ENCODE assay signal across 9 cellular contexts in genomic region chr7:137656850-137657232, GRCh38.
DNase-seq lines count a peak whose midpoint lies in the region; ATAC-seq and TF ChIP-seq lines count a peak whose summit lies in the region.
"Had no signal": no experiment of that assay in that cellular context is flagged by ENCODE, and none has a peak within 500 bp of the region (broad histone marks: within the 10 kb centered on the region; RNA-seq: fewer than 3 reads in every experiment).

No MANE protein-coding gene starts in this region.

- H3K4me3 ChIP-seq in BLaER1 (no peak overlapping the region), HCT116 (replicated peaks in 1 of 2; ENCODE audit: low read depth in 1 of 2, low read length in 2 of 2) (no peak overlapping the region), skeletal muscle satellite cell (ENCODE audit: low read length) (no peak overlapping the region)
- H3K4me3 ChIP-seq: Peyer's patch had no signal

- TF ChIP-seq RAD21 in HCT116 (IDR thresholded peaks at IDR 0.05; ENCODE audit: low read depth) = no peak

- DNase-seq in HCT116 (ENCODE audit: low read depth, low spot score) (no peak), fibroblast of gingiva (ENCODE audit: low read depth) (peak; percentile 14), glutamatergic neuron (no peak), occipital lobe (lab: John Stamatoyannopoulos, UW) (no peak)

- intact Hi-C loops in HCT116 (cut with micrococcal nuclease) = loop anchor here (1.0 to 2.0 kb wide), 3 partner anchors 242 to 352 kb away; no protein-coding TSS in a partner anchor

- peaks cover 5% of the 10 kb centered on the region for H3K4me1 Mint-ChIP-seq in glutamatergic neuron (ENCODE audit: low read depth, unreplicated experiment)

- no peaks in the 10 kb centered on the region for H3K9me3 ChIP-seq in BLaER1
- no peaks in the 10 kb centered on the region for H3K9me3 ChIP-seq in HCT116 (ENCODE audit: control insufficient read depth in 1 of 2, insufficient read depth in 1 of 2, low read depth in 1 of 2, low read length in 2 of 2)
- no peaks in the 10 kb centered on the region for H3K9me3 ChIP-seq in skeletal muscle satellite cell (replicated peaks; ENCODE audit: low read length)
- H3K9me3 ChIP-seq: Peyer's patch had no signal

- no peaks in the 10 kb centered on the region for H3K9me3 Mint-ChIP-seq in glutamatergic neuron (ENCODE audit: unreplicated experiment)

- RAD21 ChIA-PET in HCT116 (lab: Charles Lee; ENCODE audit: low non-redundant PET in 1 of 2, low total read pairs in 2 of 2, uncharacterized antibody in 2 of 2, unreplicated experiment in 2 of 2) = interaction anchor here in 1 of 2 experiments (0.6 kb wide), 1 partner anchor 204 kb away, joined by 3 read pairs; no protein-coding TSS in a partner anchor

- no peak for TF ChIP-seq CTCF in HCT116 (IDR thresholded peaks at IDR 0.05 in 2 of 3, conservative IDR thresholded peaks at IDR 0.05 in 1 of 3; ENCODE audit: borderline replicate concordance in 1 of 3, insufficient read depth in 1 of 3, low read depth in 2 of 3, low read length in 2 of 3)
- TF ChIP-seq CTCF in glutamatergic neuron (IDR thresholded peaks at IDR 0.05; ENCODE audit: partially characterized antibody, unreplicated experiment) = no peak

- H2AFZ ChIP-seq in HCT116 (ENCODE audit: low read depth, low read length, poor library complexity, severe bottlenecking) = peak overlapping the region; percentile 1

- ATAC-seq in HCT116 (no peak), GM21515 (IDR thresholded peaks at IDR 0.05; ENCODE audit: unreplicated experiment) (no peak)

- H3K9ac ChIP-seq in BLaER1 (no peak overlapping the region), HCT116 (ENCODE audit: low read length) (no peak overlapping the region), skeletal muscle satellite cell (ENCODE audit: low read depth, low read length) (peak overlapping the region; percentile 78)
- H3K9ac ChIP-seq: KMS-11 had no signal

- no TSS peak for BruUV-seq in HCT116 (replicated peaks; lab: Mats Ljungman, UMichigan)

- TF ChIP-seq POLR2A in HCT116 (IDR thresholded peaks at IDR 0.05; ENCODE audit: borderline replicate concordance, extremely low read depth, insufficient read depth, insufficient read length) = no peak

- H4K20me1 ChIP-seq in BLaER1 (no peaks in the 10 kb centered on the region), HCT116 (ENCODE audit: insufficient read depth) (no peaks in the 10 kb centered on the region)

- no peaks in the 10 kb centered on the region for H3K79me2 ChIP-seq in HCT116 (ENCODE audit: insufficient read depth, low read length)

- H3K36me3 ChIP-seq in BLaER1 = no peaks in the 10 kb centered on the region
- no peaks in the 10 kb centered on the region for H3K36me3 ChIP-seq in HCT116 (ENCODE audit: control insufficient read depth in 1 of 2, insufficient read depth in 2 of 2, low read length in 2 of 2)
- H3K36me3 ChIP-seq in skeletal muscle satellite cell (ENCODE audit: insufficient read depth, low read length) = peaks cover 14% of the 10 kb centered on the region
- H3K36me3 ChIP-seq: Peyer's patch had no signal

- H3K4me2 ChIP-seq in BLaER1 (peak overlapping the region; percentile 33), HCT116 (ENCODE audit: low read length) (no peak overlapping the region), skeletal muscle satellite cell (ENCODE audit: low read length) (peak overlapping the region; percentile 28)
- H3K4me2 ChIP-seq: KMS-11 had no signal

- POLR2A ChIA-PET in HCT116 (lab: Charles Lee) = no interaction called here

- H3K27ac ChIP-seq in BLaER1 (no peak overlapping the region), HCT116 (ENCODE audit: low read depth, low read length) (no peak overlapping the region)
- H3K27ac ChIP-seq: KMS-11, Peyer's patch had no signal

- H3K36me3 Mint-ChIP-seq in glutamatergic neuron (ENCODE audit: unreplicated experiment) = no peaks in the 10 kb centered on the region

- H3K4me3 Mint-ChIP-seq in glutamatergic neuron (ENCODE audit: unreplicated experiment) = no peak overlapping the region

- no peaks in the 10 kb centered on the region for H3K9me2 ChIP-seq in HCT116 (ENCODE audit: insufficient read depth)

- H3K27me3 Mint-ChIP-seq in glutamatergic neuron (ENCODE audit: unreplicated experiment) = no peaks in the 10 kb centered on the region

- CTCF ChIA-PET in HCT116 (lab: Charles Lee) = interaction anchor here (0.8 to 1.6 kb wide), 11 partner anchors 11 to 358 kb away, joined by 3 to 7 read pairs (median 4); no protein-coding TSS in a partner anchor

- H3K27ac Mint-ChIP-seq in glutamatergic neuron (ENCODE audit: unreplicated experiment) = no peak overlapping the region

- H3K4me1 ChIP-seq in BLaER1 (peaks cover 19% of the 10 kb centered on the region), HCT116 (ENCODE audit: control insufficient read depth in 1 of 2, insufficient read depth in 2 of 2, low read length in 2 of 2) (no peaks in the 10 kb centered on the region), skeletal muscle satellite cell (ENCODE audit: control insufficient read depth, insufficient read depth, low read length) (peaks cover 39% of the 10 kb centered on the region)
- H3K4me1 ChIP-seq: Peyer's patch had no signal

- H3K27me3 ChIP-seq in BLaER1 (no peaks in the 10 kb centered on the region), HCT116 (ENCODE audit: insufficient read depth, low read length) (peaks cover 16% of the 10 kb centered on the region), skeletal muscle satellite cell (ENCODE audit: control insufficient read depth, insufficient read depth, low read length) (no peaks in the 10 kb centered on the region)
- H3K27me3 ChIP-seq: Peyer's patch had no signal

TF ChIP-seq in HCT116, 20 proteins besides CTCF, POLR2A, EP300 and RAD21:
- no peak for TF ChIP-seq SRF (IDR thresholded peaks at IDR 0.05; ENCODE audit: low read depth)
